In the genomic region with DNA sequence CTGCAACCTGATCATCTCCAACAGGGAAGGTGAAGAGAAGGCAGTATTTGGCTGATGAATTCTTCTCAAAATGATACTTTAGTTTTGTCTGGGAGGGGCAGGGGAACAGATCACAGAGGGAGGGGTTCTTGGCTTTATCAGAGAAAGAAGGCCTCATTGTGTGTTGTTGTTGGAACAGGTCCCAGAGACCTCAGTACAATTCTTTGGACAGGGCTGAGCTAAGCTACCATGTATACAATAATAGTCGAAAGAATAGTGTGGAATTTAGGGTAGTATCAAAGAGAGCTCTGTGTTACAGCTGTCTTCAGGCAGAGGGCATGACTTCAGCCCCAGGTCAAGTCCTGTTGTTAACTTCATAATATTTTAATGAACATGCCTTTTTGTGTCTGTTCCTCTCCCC, we compare ENCODE assay signal across 2 cellular contexts.
TF ChIP-seq lines count a peak whose summit lies in the region.

No MANE protein-coding gene starts in this region.

TF ChIP-seq in HepG2, 621 proteins besides CTCF, POLR2A, EP300 and RAD21:
- TF ChIP-seq MIER3 (CRISPR knock-in tag; IDR thresholded peaks at IDR 0.05; ENCODE audit: borderline replicate concordance) (no peak), TARDBP (CRISPR knock-in tag; IDR thresholded peaks at IDR 0.05) (0 out of 2 replicates have a peak, but pooled peaks have one; percentile 21), ZNF296 (CRISPR knock-in tag; conservative IDR thresholded peaks at IDR 0.05) (no peak), NR2F6 (IDR thresholded peaks at IDR 0.05) (peak; percentile 25; the same call in 1 of the 2 replicates), NR2F6 (CRISPR knock-in tag; IDR thresholded peaks at IDR 0.05) (no peak), ZNF781 (CRISPR knock-in tag; IDR thresholded peaks at IDR 0.05; ENCODE audit: borderline replicate concordance, not compliant biosample characterization) (no peak), SOX13 (IDR thresholded peaks at IDR 0.05) (no peak), SOX13 (CRISPR knock-in tag; conservative IDR thresholded peaks at IDR 0.05 in 1 of 2, IDR thresholded peaks at IDR 0.05 in 1 of 2) (peak in 1 of 2 experiments; percentile 50; a peak in 2 of 4 replicates)
- TF ChIP-seq, protein P1, sequence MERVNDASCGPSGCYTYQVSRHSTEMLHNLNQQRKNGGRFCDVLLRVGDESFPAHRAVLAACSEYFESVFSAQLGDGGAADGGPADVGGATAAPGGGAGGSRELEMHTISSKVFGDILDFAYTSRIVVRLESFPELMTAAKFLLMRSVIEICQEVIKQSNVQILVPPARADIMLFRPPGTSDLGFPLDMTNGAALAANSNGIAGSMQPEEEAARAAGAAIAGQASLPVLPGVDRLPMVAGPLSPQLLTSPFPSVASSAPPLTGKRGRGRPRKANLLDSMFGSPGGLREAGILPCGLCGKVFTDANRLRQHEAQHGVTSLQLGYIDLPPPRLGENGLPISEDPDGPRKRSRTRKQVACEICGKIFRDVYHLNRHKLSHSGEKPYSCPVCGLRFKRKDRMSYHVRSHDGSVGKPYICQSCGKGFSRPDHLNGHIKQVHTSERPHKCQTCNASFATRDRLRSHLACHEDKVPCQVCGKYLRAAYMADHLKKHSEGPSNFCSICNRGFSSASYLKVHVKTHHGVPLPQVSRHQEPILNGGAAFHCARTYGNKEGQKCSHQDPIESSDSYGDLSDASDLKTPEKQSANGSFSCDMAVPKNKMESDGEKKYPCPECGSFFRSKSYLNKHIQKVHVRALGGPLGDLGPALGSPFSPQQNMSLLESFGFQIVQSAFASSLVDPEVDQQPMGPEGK (CRISPR knock-in tag; IDR thresholded peaks at IDR 0.05) = peak; percentile 86
TF ChIP-seq in HepG2: peak in this region for 4.

TF ChIP-seq in HEK293T, 16 proteins besides CTCF, POLR2A, EP300 and RAD21:
- TF ChIP-seq HDGF (IDR thresholded peaks at IDR 0.05; ENCODE audit: borderline replicate concordance) = no peak
- TF ChIP-seq ARNT (IDR thresholded peaks at IDR 0.05) = no peak
- no peak for TF ChIP-seq ZNF384 (IDR thresholded peaks at IDR 0.05)
- no peak for TF ChIP-seq FOXK2 (IDR thresholded peaks at IDR 0.05)
- TF ChIP-seq SP1 (IDR thresholded peaks at IDR 0.05) = no peak
- TF ChIP-seq BHLHE40 (IDR thresholded peaks at IDR 0.05; ENCODE audit: borderline replicate concordance) = no peak
- no peak for TF ChIP-seq L3MBTL2 (conservative IDR thresholded peaks at IDR 0.05)
- TF ChIP-seq ELF4 (IDR thresholded peaks at IDR 0.05) = no peak
- TF ChIP-seq LEF1 (IDR thresholded peaks at IDR 0.05; ENCODE audit: borderline replicate concordance) = no peak
- TF ChIP-seq, protein P2, sequence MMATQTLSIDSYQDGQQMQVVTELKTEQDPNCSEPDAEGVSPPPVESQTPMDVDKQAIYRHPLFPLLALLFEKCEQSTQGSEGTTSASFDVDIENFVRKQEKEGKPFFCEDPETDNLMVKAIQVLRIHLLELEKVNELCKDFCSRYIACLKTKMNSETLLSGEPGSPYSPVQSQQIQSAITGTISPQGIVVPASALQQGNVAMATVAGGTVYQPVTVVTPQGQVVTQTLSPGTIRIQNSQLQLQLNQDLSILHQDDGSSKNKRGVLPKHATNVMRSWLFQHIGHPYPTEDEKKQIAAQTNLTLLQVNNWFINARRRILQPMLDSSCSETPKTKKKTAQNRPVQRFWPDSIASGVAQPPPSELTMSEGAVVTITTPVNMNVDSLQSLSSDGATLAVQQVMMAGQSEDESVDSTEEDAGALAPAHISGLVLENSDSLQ (IDR thresholded peaks at IDR 0.05) = no peak
- no peak for TF ChIP-seq NFRKB (IDR thresholded peaks at IDR 0.05)
- TF ChIP-seq CTBP1 (IDR thresholded peaks at IDR 0.05; ENCODE audit: borderline replicate concordance) = no peak
- no peak for TF ChIP-seq FOXA1 (IDR thresholded peaks at IDR 0.05)
- TF ChIP-seq SUZ12 (IDR thresholded peaks at IDR 0.05) = no peak
- no peak for TF ChIP-seq TARDBP (IDR thresholded peaks at IDR 0.05)
